12 cellular contexts compared by ENCODE assay signal in the genomic region with DNA sequence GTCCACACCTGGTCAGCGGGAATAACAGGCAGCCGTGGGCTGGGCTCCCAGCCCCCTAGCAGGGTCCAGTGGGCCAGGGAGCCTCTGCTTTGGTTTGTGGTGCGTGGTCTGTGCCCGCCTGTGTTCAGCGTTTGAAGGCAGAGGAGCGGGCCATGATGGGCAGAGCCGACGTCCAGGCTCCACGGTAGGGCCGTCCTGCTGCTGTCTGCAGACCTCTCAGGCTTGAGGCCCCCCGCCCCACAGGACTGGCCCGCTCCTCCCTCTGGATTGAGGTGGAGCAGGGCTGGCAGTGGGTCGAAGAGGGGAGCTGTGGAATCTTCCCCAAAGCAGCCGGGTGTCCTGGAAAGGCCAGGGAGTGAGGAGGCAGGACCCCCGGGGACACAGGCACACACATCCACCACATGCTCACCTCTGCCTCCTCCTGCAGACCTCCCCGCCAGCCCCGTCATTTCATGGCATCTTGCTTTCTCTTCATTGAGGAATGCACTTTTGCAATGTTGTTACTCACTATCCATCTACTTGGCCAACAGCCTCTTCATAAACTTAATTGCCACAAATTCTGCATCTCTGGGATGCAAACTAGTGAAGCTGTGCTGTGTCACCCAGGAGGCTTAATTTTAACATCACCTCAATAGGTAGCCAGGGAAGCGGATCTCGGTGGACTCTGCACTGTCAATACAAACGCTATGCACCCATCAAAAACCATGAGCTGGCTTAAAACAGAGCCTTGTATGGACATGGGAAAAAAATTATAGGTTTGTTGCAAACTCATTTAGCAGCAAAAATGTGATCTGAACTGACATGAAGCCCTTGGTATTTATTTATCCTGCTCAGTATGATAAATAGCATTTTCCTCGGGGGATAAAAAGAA.
DNase-seq lines count a peak whose midpoint lies in the region; ATAC-seq and TF ChIP-seq lines count a peak whose summit lies in the region.
"Had no signal": no experiment of that assay in that cellular context is flagged by ENCODE, and none has a peak within 500 bp of the region (broad histone marks: within the 10 kb centered on the region; RNA-seq: fewer than 3 reads in every experiment).

No MANE protein-coding gene starts in this region.

- WGBS in upper lobe of left lung, 2 donors: 93 to 99% methylated on average over 8 to 21 of the region's 21 CpGs

- H3K9me3 ChIP-seq in left ventricle myocardium inferior (replicated peaks): no peaks in the 10 kb centered on the region
- H3K9me3 ChIP-seq in upper lobe of left lung: no peaks in the 10 kb centered on the region

- TF ChIP-seq EP300 in upper lobe of left lung (IDR thresholded peaks at IDR 0.05): no peak

- H3K27me3 ChIP-seq in left ventricle myocardium inferior (ENCODE audit: low read depth): no peaks in the 10 kb centered on the region
- H3K27me3 ChIP-seq in upper lobe of left lung: no peaks in the 10 kb centered on the region

- TF ChIP-seq CTCF in left ventricle myocardium inferior (IDR thresholded peaks at IDR 0.05; ENCODE audit: borderline replicate concordance) (no peak), choroid plexus epithelial cell (conservative IDR thresholded peaks at IDR 0.05; ENCODE audit: low read depth, low read length) (no peak), upper lobe of left lung (IDR thresholded peaks at IDR 0.05) (no peak)

- peaks cover 14% of the 10 kb centered on the region for H3K36me3 ChIP-seq in left ventricle myocardium inferior
- no peaks in the 10 kb centered on the region for H3K36me3 ChIP-seq in upper lobe of left lung

- H3K4me1 ChIP-seq in left ventricle myocardium inferior (peaks cover 43% of the 10 kb centered on the region), upper lobe of left lung (peaks cover 31 to 48% (median 40%) of the 10 kb centered on the region in 4 donors)

- H3K27ac ChIP-seq in left ventricle myocardium inferior (replicated peaks) (peak overlapping the region; percentile 84), upper lobe of left lung (peak overlapping the region in 3 of 4 donors; percentile 86 to 91 (median 88))

- no peak for TF ChIP-seq POLR2A in upper lobe of left lung (IDR thresholded peaks at IDR 0.05)

- intact Hi-C loops in left ventricle myocardium inferior (cut with micrococcal nuclease): no loop called here
- intact Hi-C loops in Right ventricle myocardium inferior (cut with DNase I): no loop called here

- ATAC-seq in Right ventricle myocardium inferior (no peak), upper lobe of left lung (ENCODE audit: low FRiP score in 2 of 2) (no peak)

- DNase-seq in left ventricle myocardium inferior: no peak
- DNase-seq in Right ventricle myocardium inferior (ENCODE audit: missing footprints): no peak
- DNase-seq in choroid plexus epithelial cell (ENCODE audit: low read depth): peak; percentile 35
- peak; percentile 81 for DNase-seq in mesenteric fat pad (ENCODE audit: low spot score)
- DNase-seq in upper lobe of left lung: peak in 1 of 2 donors; percentile 64
- no peak for DNase-seq in activated T-cell treated with anti-CD3 and anti-CD28 coated beads, Interleukin-2, amount 50 U/mL, for 1 hour
- no peak for DNase-seq in NCI-H345 treated with DMSO at 0.1 percent for 48 hours (lab: John Stamatoyannopoulos, UW; ENCODE audit: unreplicated experiment)
- DNase-seq in NCI-H187 (lab: John Stamatoyannopoulos, UW): no peak
- DNase-seq: activated CD4-positive, alpha-beta memory T cell treated with anti-CD3 and anti-CD28 coated beads for 36 hours; amniotic stem cell; NCI-H1417 treated with DMSO at 0.1 percent for 48 hours had no signal

- H3K4me3 ChIP-seq in left ventricle myocardium inferior (no peak overlapping the region), choroid plexus epithelial cell (ENCODE audit: low read depth, low read length) (no peak overlapping the region), upper lobe of left lung (no peak overlapping the region)
- H3K4me3 ChIP-seq: smooth muscle cell had no signal

Comparison
In these comparisons a context has a peak if more than half of its experiments do, and no peak if none do; other contexts are left out.
1. DNase-seq: peak in choroid plexus epithelial cell (single experiment) and mesenteric fat pad (single experiment); none in left ventricle myocardium inferior (single experiment), Right ventricle myocardium inferior (single experiment), activated T-cell treated with anti-CD3 and anti-CD28 coated beads, Interleukin-2, amount 50 U/mL, for 1 hour (single experiment), NCI-H345 treated with DMSO at 0.1 percent for 48 hours (single experiment) and NCI-H187 (0 of 2).